8 cellular contexts compared by ENCODE assay signal in the genomic region with DNA sequence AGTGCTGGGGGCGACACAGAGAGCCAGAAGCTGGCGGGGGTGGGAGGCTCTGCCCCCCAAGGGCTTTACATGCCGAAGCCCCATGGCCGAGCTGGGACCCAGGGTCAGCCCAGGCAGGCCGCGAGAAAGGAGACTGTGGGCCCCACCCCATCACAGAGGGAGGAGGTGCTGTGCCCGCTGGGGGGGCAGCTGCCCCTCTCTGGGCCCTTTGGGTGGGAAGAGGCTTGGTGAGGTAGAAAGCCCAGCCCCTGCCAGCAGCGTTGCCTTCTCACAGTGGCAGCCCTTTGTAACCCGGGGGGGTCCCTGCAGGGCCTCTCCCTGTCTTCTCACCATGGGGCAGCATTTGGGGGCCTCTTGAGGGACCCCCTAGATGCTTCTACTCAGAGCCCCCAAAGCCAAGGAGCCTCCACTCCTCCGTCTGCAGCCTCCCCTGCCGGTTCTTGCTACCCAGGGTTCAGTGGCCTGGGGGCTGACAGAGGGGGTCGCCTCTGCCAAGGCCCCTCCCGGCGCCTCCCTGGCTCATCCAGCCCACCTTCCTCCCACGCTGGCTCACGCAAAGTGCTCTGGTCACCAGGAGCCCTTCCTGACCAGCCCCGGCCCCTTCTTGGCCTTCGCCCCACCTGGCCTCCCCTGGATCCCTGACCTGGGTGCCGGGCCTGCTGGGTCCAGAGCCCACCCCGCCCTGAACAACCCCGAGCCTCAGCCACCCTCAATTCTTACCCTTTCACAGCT.
A peak's percentile ranks its signal among the peaks of the same experiment; 100 is the strongest.
DNase-seq lines count a peak whose midpoint lies in the region; TF ChIP-seq lines count a peak whose summit lies in the region.
"Not testable (repeated sequence)": the region's sequence is repeated elsewhere in the genome, so short reads cannot be mapped to it uniquely, and the experiment has no call there.

No MANE protein-coding gene starts in this region.

- H3K9me3 Mint-ChIP-seq in progenitor cell of endocrine pancreas (ENCODE audit: low read depth), result not testable (repeated sequence)

- H3K4me1 Mint-ChIP-seq in progenitor cell of endocrine pancreas (ENCODE audit: low read depth), result not testable (repeated sequence)

- TF ChIP-seq CTCF in C4-2B (conservative IDR thresholded peaks at IDR 0.05); WI38 (IDR thresholded peaks at IDR 0.05; ENCODE audit: low read depth, low read length); cardiac fibroblast (IDR thresholded peaks at IDR 0.05; ENCODE audit: low read depth, low read length); fibroblast of pulmonary artery (IDR thresholded peaks at IDR 0.05; ENCODE audit: low read length, missing control alignments); lower leg skin (IDR thresholded peaks at IDR 0.05); progenitor cell of endocrine pancreas (IDR thresholded peaks at IDR 0.05; ENCODE audit: unreplicated experiment); vagina (IDR thresholded peaks at IDR 0.05): not testable (repeated sequence)

- peak overlapping the region; percentile 73 for H3K4me3 Mint-ChIP-seq in progenitor cell of endocrine pancreas (ENCODE audit: low read depth)

- H3K4me3 ChIP-seq in Jurkat, Clone E6-1 (ENCODE audit: low read length), result peak overlapping the region; percentile 46
- 0 out of 2 replicates have a peak overlapping the region, but pooled peaks have one; percentile 20 for H3K4me3 ChIP-seq in WI38 (ENCODE audit: low read depth, low read length)
- peak overlapping the region; percentile 47 to 48 for H3K4me3 ChIP-seq in cardiac fibroblast (replicated peaks in 1 of 2; ENCODE audit: low read depth in 2 of 2, low read length in 2 of 2)
- peak overlapping the region; percentile 34 for H3K4me3 ChIP-seq in fibroblast of pulmonary artery (replicated peaks; ENCODE audit: low read depth, low read length)
- peak overlapping the region; percentile 40 for H3K4me3 ChIP-seq in lower leg skin (ENCODE audit: low read depth, poor library complexity, severe bottlenecking)
- peak overlapping the region in 1 of 2 donors; percentile 50 for H3K4me3 ChIP-seq in vagina

- not testable (repeated sequence) for H3K27me3 Mint-ChIP-seq in progenitor cell of endocrine pancreas

- DNase-seq in Jurkat, Clone E6-1 (ENCODE audit: low read depth, low spot score); cardiac fibroblast (ENCODE audit: low read depth in 2 of 2); fibroblast of pulmonary artery (ENCODE audit: low read depth); progenitor cell of endocrine pancreas (ENCODE audit: low spot score, unreplicated experiment); vagina (ENCODE audit: extremely low spot score in 2 of 2): not testable (repeated sequence)
- peak in 1 of 2 donors; percentile 7 for DNase-seq in lower leg skin (ENCODE audit: low spot score in 2 of 2)

- 11 to 30% methylated on average over 5 to 10 of the region's 21 CpGs for WGBS in lower leg skin, 2 donors

- H3K36me3 Mint-ChIP-seq in progenitor cell of endocrine pancreas (ENCODE audit: insufficient read depth), result not testable (repeated sequence)

- not testable (repeated sequence) for H3K9me3 ChIP-seq in vagina

- H3K36me3 ChIP-seq in vagina, result not testable (repeated sequence)

- H3K27ac ChIP-seq in C4-2B (peak overlapping the region; percentile 27; the same call in 1 of the 2 replicates), vagina (peak overlapping the region; percentile 61)

- TF ChIP-seq POLR2A in lower leg skin (IDR thresholded peaks at IDR 0.05); vagina (IDR thresholded peaks at IDR 0.05): not testable (repeated sequence)

- intact Hi-C loops in lower leg skin (cut with DNase I; ENCODE audit: low total_unique reads); vagina (cut with DNase I): not testable (repeated sequence)

- not testable (repeated sequence) for H3K4me1 ChIP-seq in vagina

- H3K27ac Mint-ChIP-seq in progenitor cell of endocrine pancreas, result not testable (repeated sequence)

- H3K27me3 ChIP-seq in vagina, result not testable (repeated sequence)
